In genomic region chr4:3670521-3671519, GRCh38 we compare ENCODE assay signal across 26 cellular contexts.
DNase-seq lines count a peak whose midpoint lies in the region; ATAC-seq and TF ChIP-seq lines count a peak whose summit lies in the region.
"Had no signal": no experiment of that assay in that cellular context is flagged by ENCODE, and none has a peak within 500 bp of the region (broad histone marks: within the 10 kb centered on the region; RNA-seq: fewer than 3 reads in every experiment).

No MANE protein-coding gene starts in this region.

- H3K4me1 ChIP-seq in left ventricle myocardium inferior (no peaks in the 10 kb centered on the region), RWPE2 (ENCODE audit: insufficient read depth, poor library complexity, severe bottlenecking) (no peaks in the 10 kb centered on the region), hepatocyte (ENCODE audit: insufficient read depth) (peaks cover 15% of the 10 kb centered on the region), foreskin keratinocyte (no peaks in the 10 kb centered on the region)

- H3K79me2 ChIP-seq in hepatocyte = no peaks in the 10 kb centered on the region

- H3K27me3 ChIP-seq in left ventricle myocardium inferior (ENCODE audit: low read depth) (peaks cover 74% of the 10 kb centered on the region), RWPE2 (ENCODE audit: insufficient read depth, poor library complexity, severe bottlenecking) (peaks cover 2% of the 10 kb centered on the region), hepatocyte (peaks cover 3% of the 10 kb centered on the region), foreskin keratinocyte (no peaks in the 10 kb centered on the region)
- H3K27me3 ChIP-seq: BLaER1 had no signal

- intact Hi-C loops in Right ventricle myocardium inferior (cut with DNase I) = no loop called here
- intact Hi-C loops in left ventricle myocardium inferior (cut with micrococcal nuclease) = no loop called here
- intact Hi-C loops in posterior vena cava (cut with DNase I) = no loop called here

- ATAC-seq in Right ventricle myocardium inferior (no peak), RWPE2 (ENCODE audit: low read depth) (no peak), foreskin keratinocyte (no peak)
- ATAC-seq: CD8-positive, alpha-beta T cell had no signal

- H3K9me3 ChIP-seq in left ventricle myocardium inferior (replicated peaks) (peaks cover 14% of the 10 kb centered on the region), RWPE2 (ENCODE audit: severe bottlenecking) (no peaks in the 10 kb centered on the region), hepatocyte (ENCODE audit: low read depth) (no peaks in the 10 kb centered on the region)

- H4K20me1 ChIP-seq in hepatocyte (ENCODE audit: insufficient read depth, poor library complexity, severe bottlenecking) = no peaks in the 10 kb centered on the region
- H4K20me1 ChIP-seq: BLaER1 had no signal

- no peak overlapping the region for H2AFZ ChIP-seq in hepatocyte
- H2AFZ ChIP-seq: PC-9 had no signal

- no peaks in the 10 kb centered on the region for H3K36me3 ChIP-seq in left ventricle myocardium inferior
- H3K36me3 ChIP-seq in RWPE2 (ENCODE audit: low read depth) = no peaks in the 10 kb centered on the region
- no peaks in the 10 kb centered on the region for H3K36me3 ChIP-seq in hepatocyte (replicated peaks; ENCODE audit: insufficient read depth, low read depth)
- H3K36me3 ChIP-seq: BLaER1 had no signal

- H3K4me3 ChIP-seq in left ventricle myocardium inferior (no peak overlapping the region), RWPE2 (ENCODE audit: severe bottlenecking) (no peak overlapping the region), hepatocyte (no peak overlapping the region)
- H3K4me3 ChIP-seq: BLaER1, PC-9 had no signal

- H3K27ac ChIP-seq in left ventricle myocardium inferior (replicated peaks) (no peak overlapping the region), RWPE2 (ENCODE audit: poor library complexity, severe bottlenecking) (no peak overlapping the region), hepatocyte (peak overlapping the region; percentile 46), foreskin keratinocyte (no peak overlapping the region)
- H3K27ac ChIP-seq: 22Rv1, BLaER1, PC-9 had no signal

- 90% methylated on average over 37 of the region's 37 CpGs for WGBS in hepatocyte (ENCODE audit: low lambda C conversion rate, missing lambda C conversion rate)

- no peak for TF ChIP-seq CTCF in left ventricle myocardium inferior (IDR thresholded peaks at IDR 0.05; ENCODE audit: borderline replicate concordance)
- no peak for TF ChIP-seq CTCF in RWPE2 (IDR thresholded peaks at IDR 0.05; ENCODE audit: poor library complexity, severe bottlenecking)
- no peak for TF ChIP-seq CTCF in hepatocyte (IDR thresholded peaks at IDR 0.05; ENCODE audit: poor library complexity)
- no peak for TF ChIP-seq CTCF in foreskin keratinocyte (conservative IDR thresholded peaks at IDR 0.05)

- H3K4me2 ChIP-seq in hepatocyte = no peak overlapping the region
- H3K4me2 ChIP-seq: BLaER1 had no signal

- H3K9me2 ChIP-seq in hepatocyte (replicated peaks; ENCODE audit: insufficient read depth) = no peaks in the 10 kb centered on the region

- DNase-seq in Right ventricle myocardium inferior (ENCODE audit: missing footprints) (peak; percentile 56), left ventricle myocardium inferior (no peak), RWPE2 (ENCODE audit: low spot score) (peak; percentile 34), hepatocyte (ENCODE audit: low spot score) (no peak), posterior vena cava (ENCODE audit: low spot score) (peak; percentile 64), NCI-H1417 treated with DMSO at 0.1 percent for 48 hours (lab: John Stamatoyannopoulos, UW) (no peak), foreskin keratinocyte (no peak), NCI-H2227 treated with DMSO at 0.1 percent for 48 hours (lab: John Stamatoyannopoulos, UW) (no peak)
- DNase-seq: ACHN; Calu3; CD8-positive, alpha-beta T cell; DMS153; H9; HFFc6; Karpas-422; MV-4-11; NCI-H1105 treated with DMSO at 0.1 percent for 48 hours; NCI-H1694; NCI-H2081; NCI-H2171 treated with DMSO at 0.1 percent for 48 hours; NCI-H446 treated with DMSO at 0.1 percent for 48 hours; NCI-H748 treated with DMSO at 0.1 percent for 48 hours; RPMI8226 had no signal

Comparison
In these comparisons a context has a peak if more than half of its experiments do, and no peak if none do; other contexts are left out.
1. DNase-seq: peak in Right ventricle myocardium inferior (single experiment), RWPE2 (single experiment) and posterior vena cava (single experiment); none in left ventricle myocardium inferior (single experiment), hepatocyte (single experiment), NCI-H1417 treated with DMSO at 0.1 percent for 48 hours (single experiment), foreskin keratinocyte (0 of 2) and NCI-H2227 treated with DMSO at 0.1 percent for 48 hours (single experiment).